ENCODE assay signal across 20 cellular contexts in genomic region chr1:54461731-54462596, GRCh38. TPM values are rescaled to one million over a fixed set of nuclear protein-coding genes. Genes with fewer than 3 reads are reported as not detected.
DNase-seq lines count a peak whose midpoint lies in the region; ATAC-seq and TF ChIP-seq lines count a peak whose summit lies in the region.
"Had no signal": no experiment of that assay in that cellular context is flagged by ENCODE, and none has a peak within 500 bp of the region (broad histone marks: within the 10 kb centered on the region; RNA-seq: fewer than 3 reads in every experiment).

No MANE protein-coding gene starts in this region.

- 64% methylated on average over 16 of the region's 16 CpGs for WGBS in HUES64
- 47 to 60% methylated on average over 13 to 15 of the region's 16 CpGs for WGBS in tibial nerve, 2 donors

- intact Hi-C loops in activated T-helper 1 cell treated with anti-CD3 and anti-CD28 coated beads, Interleukin-12 subunit alpha, Interleukin-12 subunit beta, Interleukin-2, Interleukin-4 antibody, amounts not matched to agents 30 ng/mL and 10 ng/mL and 1 ng/mL, durations not matched to agents 14 hours and 24 hours and 36 hours (cut with micrococcal nuclease), result no loop called here

- peak; percentile 22 for DNase-seq in NCI-H2227 (lab: John Stamatoyannopoulos, UW; ENCODE audit: unreplicated experiment)
- no peak for DNase-seq in NCI-H2227 treated with DMSO at 0.1 percent for 48 hours (lab: John Stamatoyannopoulos, UW)
- DNase-seq in effector memory CD4-positive, alpha-beta T cell, result no peak
- DNase-seq in neural crest cell (ENCODE audit: low read depth, low spot score), result no peak
- DNase-seq in activated T-helper 1 cell treated with anti-CD3 and anti-CD28 coated beads, Interleukin-12 subunit alpha, Interleukin-12 subunit beta, Interleukin-2, Interleukin-4 antibody, amounts not matched to agents 30 ng/mL and 10 ng/mL and 1 ng/mL, durations not matched to agents 14 hours and 24 hours and 36 hours (ENCODE audit: low spot score), result no peak
- no peak for DNase-seq in tibial nerve (ENCODE audit: low spot score in 2 of 2)
- DNase-seq: 8988T; caudate nucleus; DMS79 treated with DMSO at 0.1 percent for 48 hours; left cardiac atrium; MM.1S; NCI-H1930; NCI-H510A treated with DMSO at 0.1 percent for 48 hours; stimulated activated naive CD4-positive, alpha-beta T cell treated with Interleukin-2 at 50 U/mL for 16 hours had no signal

- TF ChIP-seq CTCF in neural crest cell (conservative IDR thresholded peaks at IDR 0.05), result no peak
- no peak for TF ChIP-seq CTCF in tibial nerve (IDR thresholded peaks at IDR 0.05)

- TF ChIP-seq POLR2A in tibial nerve (IDR thresholded peaks at IDR 0.05), result no peak

- H3K4me1 ChIP-seq in HUES64 (ENCODE audit: insufficient read depth, low read length) (peaks cover 50% of the 10 kb centered on the region), tibial nerve (peaks cover 0 to 30% (median 6%) of the 10 kb centered on the region in 4 donors)
- peaks cover 33% of the 10 kb centered on the region for H3K4me1 ChIP-seq in effector memory CD4-positive, alpha-beta T cell (ENCODE audit: control insufficient read depth, insufficient read depth, low read length, poor library complexity, severe bottlenecking)
- H3K4me1 ChIP-seq: parathyroid adenoma had no signal

- TF ChIP-seq EP300 in tibial nerve (IDR thresholded peaks at IDR 0.05), result no peak

- no peak overlapping the region for H3K4me3 ChIP-seq in HUES64 (ENCODE audit: low read length)
- H3K4me3 ChIP-seq in effector memory CD4-positive, alpha-beta T cell (ENCODE audit: insufficient read depth, low read depth, low read length, poor library complexity, severe bottlenecking), result no peak overlapping the region
- no peak overlapping the region for H3K4me3 ChIP-seq in tibial nerve
- H3K4me3 ChIP-seq: skin epidermis had no signal

- no peaks in the 10 kb centered on the region for H3K9me3 ChIP-seq in HUES64 (ENCODE audit: insufficient read depth, low read depth, low read length)
- no peaks in the 10 kb centered on the region for H3K9me3 ChIP-seq in effector memory CD4-positive, alpha-beta T cell (ENCODE audit: control insufficient read depth, low read length)
- no peaks in the 10 kb centered on the region for H3K9me3 ChIP-seq in tibial nerve

- H3K27me3 Mint-ChIP-seq in neural crest cell (ENCODE audit: low read depth), result no peaks in the 10 kb centered on the region
- H3K27me3 Mint-ChIP-seq in activated T-helper 1 cell treated with anti-CD3 and anti-CD28 coated beads, Interleukin-12 subunit alpha, Interleukin-12 subunit beta, Interleukin-2, Interleukin-4 antibody, amounts not matched to agents 30 ng/mL and 10 ng/mL and 1 ng/mL, durations not matched to agents 14 hours and 24 hours and 36 hours (ENCODE audit: insufficient read depth), result peaks cover 2% of the 10 kb centered on the region

- H3K27ac Mint-ChIP-seq in neural crest cell (ENCODE audit: unreplicated experiment), result peak overlapping the region; percentile 75
- no peak overlapping the region for H3K27ac Mint-ChIP-seq in activated T-helper 1 cell treated with anti-CD3 and anti-CD28 coated beads, Interleukin-12 subunit alpha, Interleukin-12 subunit beta, Interleukin-2, Interleukin-4 antibody, amounts not matched to agents 30 ng/mL and 10 ng/mL and 1 ng/mL, durations not matched to agents 14 hours and 24 hours and 36 hours

- 0 out of 2 replicates have a peak overlapping the region, but pooled peaks have one; percentile 31 for H3K27ac ChIP-seq in HUES64 (ENCODE audit: low read depth, low read length)
- H3K27ac ChIP-seq in effector memory CD4-positive, alpha-beta T cell (ENCODE audit: insufficient read depth, low read length, poor library complexity, severe bottlenecking), result peak overlapping the region; percentile 7
- no peak overlapping the region for H3K27ac ChIP-seq in tibial nerve
- H3K27ac ChIP-seq: C4-2B, parathyroid adenoma, skin epidermis, VCaP had no signal

- peaks cover 67% of the 10 kb centered on the region for H3K4me1 Mint-ChIP-seq in neural crest cell
- H3K4me1 Mint-ChIP-seq in activated T-helper 1 cell treated with anti-CD3 and anti-CD28 coated beads, Interleukin-12 subunit alpha, Interleukin-12 subunit beta, Interleukin-2, Interleukin-4 antibody, amounts not matched to agents 30 ng/mL and 10 ng/mL and 1 ng/mL, durations not matched to agents 14 hours and 24 hours and 36 hours (ENCODE audit: low read depth), result peaks cover 39% of the 10 kb centered on the region

- H3K36me3 ChIP-seq in HUES64 (ENCODE audit: insufficient read depth, low read length), result no peaks in the 10 kb centered on the region
- no peaks in the 10 kb centered on the region for H3K36me3 ChIP-seq in effector memory CD4-positive, alpha-beta T cell (ENCODE audit: control insufficient read depth, insufficient read depth, low read length)
- H3K36me3 ChIP-seq in tibial nerve, result no peaks in the 10 kb centered on the region

- no peak overlapping the region for H3K9ac ChIP-seq in HUES64 (ENCODE audit: low read depth, low read length)
- H3K9ac ChIP-seq: parathyroid adenoma had no signal

- no peaks in the 10 kb centered on the region for H3K36me3 Mint-ChIP-seq in neural crest cell (ENCODE audit: low read depth)
- H3K36me3 Mint-ChIP-seq in activated T-helper 1 cell treated with anti-CD3 and anti-CD28 coated beads, Interleukin-12 subunit alpha, Interleukin-12 subunit beta, Interleukin-2, Interleukin-4 antibody, amounts not matched to agents 30 ng/mL and 10 ng/mL and 1 ng/mL, durations not matched to agents 14 hours and 24 hours and 36 hours (ENCODE audit: low read depth), result no peaks in the 10 kb centered on the region

- no peaks in the 10 kb centered on the region for H3K9me3 Mint-ChIP-seq in neural crest cell
- H3K9me3 Mint-ChIP-seq in activated T-helper 1 cell treated with anti-CD3 and anti-CD28 coated beads, Interleukin-12 subunit alpha, Interleukin-12 subunit beta, Interleukin-2, Interleukin-4 antibody, amounts not matched to agents 30 ng/mL and 10 ng/mL and 1 ng/mL, durations not matched to agents 14 hours and 24 hours and 36 hours, result no peaks in the 10 kb centered on the region

- H3K27me3 ChIP-seq in HUES64 (ENCODE audit: insufficient read depth, low read length), result no peaks in the 10 kb centered on the region
- H3K27me3 ChIP-seq in effector memory CD4-positive, alpha-beta T cell (replicated peaks; ENCODE audit: control insufficient read depth, insufficient read depth, low read length, poor library complexity, severe bottlenecking), result no peaks in the 10 kb centered on the region
- H3K27me3 ChIP-seq in tibial nerve, result peaks cover 0 to 3% of the 10 kb centered on the region in 2 donors

- ATAC-seq in GM19023 (IDR thresholded peaks at IDR 0.05; ENCODE audit: unreplicated experiment), result no peak
- ATAC-seq: left cardiac atrium had no signal

- no peak overlapping the region for H3K4me3 Mint-ChIP-seq in neural crest cell
- H3K4me3 Mint-ChIP-seq in activated T-helper 1 cell treated with anti-CD3 and anti-CD28 coated beads, Interleukin-12 subunit alpha, Interleukin-12 subunit beta, Interleukin-2, Interleukin-4 antibody, amounts not matched to agents 30 ng/mL and 10 ng/mL and 1 ng/mL, durations not matched to agents 14 hours and 24 hours and 36 hours, result no peak overlapping the region

RNA-seq across cellular contexts. Expression of gene SSBP3, which starts 55.8 kb away (rescaled TPM):
- polyA plus RNA-seq in HUES64 (2013, experiment 1 of 2), result 117 TPM
- polyA plus RNA-seq in HUES64 (2013, experiment 2 of 2), result 122 TPM
- total RNA-seq in neural crest cell (94.3 and 99.0 TPM in 2 replicates), tibial nerve (10 to 100 TPM; 32.0 to 70.2 (median 60.3) TPM)
- 98.0 and 110 TPM in 2 replicates for total RNA-seq in activated T-helper 1 cell treated with anti-CD3 and anti-CD28 coated beads, Interleukin-12 subunit alpha, Interleukin-12 subunit beta, Interleukin-2, Interleukin-4 antibody, amounts not matched to agents 30 ng/mL and 10 ng/mL and 1 ng/mL, durations not matched to agents 14 hours and 24 hours and 36 hours

Comparison
In these comparisons a context has a peak if more than half of its experiments do, and no peak if none do; other contexts are left out.
1. H3K27ac ChIP-seq: peak in HUES64 (single experiment) and effector memory CD4-positive, alpha-beta T cell (single experiment); none in tibial nerve (0 of 4).